ENCODE assay signal across 29 cellular contexts in the genomic region with DNA sequence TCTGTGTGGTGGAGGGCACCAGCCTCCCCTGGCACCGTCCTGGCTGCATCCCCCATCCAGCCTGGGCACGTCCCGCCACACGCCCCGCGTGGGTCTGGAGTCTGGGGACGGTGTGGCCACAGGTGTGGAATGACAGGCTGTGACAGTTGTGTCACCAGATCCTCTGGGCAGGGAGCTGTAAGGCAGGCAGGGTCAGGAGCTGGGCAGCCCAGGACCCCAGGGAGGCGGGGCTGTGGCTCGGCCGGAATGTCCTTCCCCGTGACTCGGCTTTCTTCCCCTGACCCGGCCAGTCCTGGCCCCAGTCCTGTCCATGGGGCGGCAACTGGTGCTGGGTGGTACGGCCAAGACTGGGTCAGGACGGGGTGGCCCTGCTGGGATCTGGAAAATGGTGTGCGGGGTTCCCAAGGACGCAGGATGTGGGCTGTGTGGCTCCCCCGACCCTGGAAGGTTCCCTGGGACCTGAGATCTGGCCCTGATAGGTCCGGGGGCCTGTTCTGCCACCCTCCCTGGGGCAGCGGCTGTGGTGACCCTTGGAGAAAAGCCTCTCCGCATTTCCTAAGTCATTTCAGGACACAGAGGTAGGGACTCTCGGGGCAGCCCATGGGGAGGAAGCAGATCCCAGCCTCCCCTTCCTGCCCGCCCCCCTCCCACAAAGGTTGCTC. TPM values are rescaled to one million over a fixed set of nuclear protein-coding genes. Genes with fewer than 3 reads are reported as not detected.
DNase-seq lines count a peak whose midpoint lies in the region; ATAC-seq and TF ChIP-seq lines count a peak whose summit lies in the region.
"Had no signal": no experiment of that assay in that cellular context is flagged by ENCODE, and none has a peak within 500 bp of the region (broad histone marks: within the 10 kb centered on the region; RNA-seq: fewer than 3 reads in every experiment).

No MANE protein-coding gene starts in this region.

- intact Hi-C loops in spleen (cut with DNase I; ENCODE audit: low total_unique reads) = no loop called here
- intact Hi-C loops in vagina (cut with DNase I) = no loop called here
- intact Hi-C loops in PC-3 (cut with micrococcal nuclease) = no loop called here

- H3K4me3 ChIP-seq in cardiac muscle cell = no peak overlapping the region
- no peak overlapping the region for H3K4me3 ChIP-seq in mesodermal cell (ENCODE audit: extremely low read depth, insufficient read depth, low read length, poor library complexity, severe bottlenecking)
- H3K4me3 ChIP-seq in spleen = no peak overlapping the region
- no peak overlapping the region for H3K4me3 ChIP-seq in vagina
- no peak overlapping the region for H3K4me3 ChIP-seq in PC-3 (ENCODE audit: low read length)
- H3K4me3 ChIP-seq: breast epithelium, gastroesophageal sphincter, lung, thyroid gland had no signal

- no peaks in the 10 kb centered on the region for H3K9me3 Mint-ChIP-seq in activated naive CD8-positive, alpha-beta T cell treated with anti-CD3 and anti-CD28 coated beads, Interleukin-2, amount 10 ng/mL, durations not matched to agents 7 days and 5 days
- no peaks in the 10 kb centered on the region for H3K9me3 Mint-ChIP-seq in activated naive CD8-positive, alpha-beta T cell treated with anti-CD3 and anti-CD28 coated beads, Interleukin-2, amount 50 U/mL, for 24 hours
- H3K9me3 Mint-ChIP-seq: CD4-positive, CD25-positive, alpha-beta regulatory T cell; HFFc6 had no signal

- no peak for ATAC-seq in activated naive CD8-positive, alpha-beta T cell treated with anti-CD3 and anti-CD28 coated beads, Interleukin-2, amount 10 ng/mL, durations not matched to agents 7 days and 5 days (ENCODE audit: low read depth)
- no peak for ATAC-seq in activated naive CD8-positive, alpha-beta T cell treated with anti-CD3 and anti-CD28 coated beads, Interleukin-2, amount 50 U/mL, for 24 hours
- ATAC-seq in PC-3 = no peak
- ATAC-seq in HG02852 (IDR thresholded peaks at IDR 0.05; ENCODE audit: unreplicated experiment) = no peak
- ATAC-seq: gastroesophageal sphincter had no signal

- peak; percentile 27 for DNase-seq in activated naive CD8-positive, alpha-beta T cell treated with anti-CD3 and anti-CD28 coated beads, Interleukin-2, amount 10 ng/mL, durations not matched to agents 7 days and 5 days
- DNase-seq in activated naive CD8-positive, alpha-beta T cell treated with anti-CD3 and anti-CD28 coated beads, Interleukin-2, amount 50 U/mL, for 24 hours = no peak
- DNase-seq in cardiac muscle cell (ENCODE audit: low read depth in 1 of 2, low spot score in 1 of 2) (peak in 1 of 2 donors; percentile 70), spleen (peak; percentile 77), vagina (ENCODE audit: extremely low spot score in 2 of 2) (no peak), PC-3 (no peak)
- DNase-seq: activated T-cell treated with anti-CD3 and anti-CD28 coated beads, Interleukin-2, amount 50 U/mL, for 1 hour; amygdala; CD4-positive, CD25-positive, alpha-beta regulatory T cell; cortex of kidney; HFFc6; hypothalamus; KG1; MM.1S; NCI-H1417; NCI-H2081 treated with DMSO at 0.1 percent for 48 hours; occipital lobe; OCI-M1; SIG-M5; stimulated activated CD4-positive, alpha-beta T cell treated with anti-CD3 and anti-CD28 coated beads, Interleukin-12 subunit alpha, Interleukin-12 subunit beta, amount 100 ng/mL, for 4 hours; stimulated activated CD4-positive, alpha-beta T cell treated with anti-CD3 and anti-CD28 coated beads, Interleukin-4, amount 100 ng/mL, for 4 hours; stimulated activated naive CD4-positive, alpha-beta T cell; thyroid gland had no signal

- H3K4me1 Mint-ChIP-seq in activated naive CD8-positive, alpha-beta T cell treated with anti-CD3 and anti-CD28 coated beads, Interleukin-2, amount 10 ng/mL, durations not matched to agents 7 days and 5 days = peaks cover 8% of the 10 kb centered on the region
- H3K4me1 Mint-ChIP-seq in activated naive CD8-positive, alpha-beta T cell treated with anti-CD3 and anti-CD28 coated beads, Interleukin-2, amount 50 U/mL, for 24 hours = peaks cover 10% of the 10 kb centered on the region

- H3K4me1 ChIP-seq in cardiac muscle cell (ENCODE audit: low read depth) (peaks cover 17% of the 10 kb centered on the region), mesodermal cell (ENCODE audit: control insufficient read depth, insufficient read depth, low read length, poor library complexity, severe bottlenecking) (peaks cover 23% of the 10 kb centered on the region), spleen (peaks cover 14 to 88% (median 30%) of the 10 kb centered on the region in 6 donors), vagina (peaks cover 15% of the 10 kb centered on the region), PC-3 (ENCODE audit: insufficient read depth, low read length) (peaks cover 11% of the 10 kb centered on the region)

- whole genome bisulfite sequencing in mesodermal cell (ENCODE audit: insufficient coverage in 2 of 2), 2 experiments = 69 to 78% methylated on average over 16 to 20 of the region's 24 CpGs
- WGBS in spleen, 5 donors = 68 to 91% (median 84%) methylated on average over 19 to 24 of the region's 24 CpGs

- no peak for TF ChIP-seq POLR2A in spleen (IDR thresholded peaks at IDR 0.05)
- no peak for TF ChIP-seq POLR2A in vagina (IDR thresholded peaks at IDR 0.05)

- peaks cover 23% of the 10 kb centered on the region for H3K79me2 ChIP-seq in PC-3 (ENCODE audit: low read length)

- H3K36me3 Mint-ChIP-seq in activated naive CD8-positive, alpha-beta T cell treated with anti-CD3 and anti-CD28 coated beads, Interleukin-2, amount 10 ng/mL, durations not matched to agents 7 days and 5 days = peaks cover 3% of the 10 kb centered on the region
- no peaks in the 10 kb centered on the region for H3K36me3 Mint-ChIP-seq in activated naive CD8-positive, alpha-beta T cell treated with anti-CD3 and anti-CD28 coated beads, Interleukin-2, amount 50 U/mL, for 24 hours (ENCODE audit: low read depth)
- H3K36me3 Mint-ChIP-seq: CD4-positive, CD25-positive, alpha-beta regulatory T cell had no signal

- H3K9me3 ChIP-seq in cardiac muscle cell (ENCODE audit: low read depth) = no peaks in the 10 kb centered on the region
- no peaks in the 10 kb centered on the region for H3K9me3 ChIP-seq in mesodermal cell (ENCODE audit: control insufficient read depth, low read length)
- H3K9me3 ChIP-seq in spleen = no peaks in the 10 kb centered on the region
- H3K9me3 ChIP-seq in vagina = no peaks in the 10 kb centered on the region
- H3K9me3 ChIP-seq in PC-3 (ENCODE audit: low read length) = no peaks in the 10 kb centered on the region
- H3K9me3 ChIP-seq: breast epithelium, gastroesophageal sphincter, thyroid gland had no signal

- no peak overlapping the region for H3K9ac ChIP-seq in PC-3 (ENCODE audit: low read length)

- no peak overlapping the region for H2AFZ ChIP-seq in PC-3 (ENCODE audit: low read length)

- no peaks in the 10 kb centered on the region for H3K9me2 ChIP-seq in PC-3 (replicated peaks; ENCODE audit: low read length)

- H3K27ac ChIP-seq in cardiac muscle cell = peak overlapping the region; percentile 75
- H3K27ac ChIP-seq in mesodermal cell (ENCODE audit: low read depth, low read length, severe bottlenecking) = peak overlapping the region; percentile 66
- H3K27ac ChIP-seq in spleen = peak overlapping the region in 2 of 8 donors; percentile 99 to 100
- no peak overlapping the region for H3K27ac ChIP-seq in vagina
- no peak overlapping the region for H3K27ac ChIP-seq in PC-3 (ENCODE audit: low read length)
- H3K27ac ChIP-seq: 22Rv1, gastroesophageal sphincter, thyroid gland had no signal

- no peak overlapping the region for H3K27ac Mint-ChIP-seq in activated naive CD8-positive, alpha-beta T cell treated with anti-CD3 and anti-CD28 coated beads, Interleukin-2, amount 10 ng/mL, durations not matched to agents 7 days and 5 days
- no peak overlapping the region for H3K27ac Mint-ChIP-seq in activated naive CD8-positive, alpha-beta T cell treated with anti-CD3 and anti-CD28 coated beads, Interleukin-2, amount 50 U/mL, for 24 hours
- H3K27ac Mint-ChIP-seq: HFFc6 had no signal

- H4K20me1 ChIP-seq in PC-3 (ENCODE audit: low read length) = peaks cover 13% of the 10 kb centered on the region; the same call in 1 of the 2 replicates

- CTCF ChIA-PET in PC-3 (lab: Charles Lee) = no interaction called here

- H3K4me3 Mint-ChIP-seq in activated naive CD8-positive, alpha-beta T cell treated with anti-CD3 and anti-CD28 coated beads, Interleukin-2, amount 10 ng/mL, durations not matched to agents 7 days and 5 days = peak overlapping the region; percentile 25
- H3K4me3 Mint-ChIP-seq in activated naive CD8-positive, alpha-beta T cell treated with anti-CD3 and anti-CD28 coated beads, Interleukin-2, amount 50 U/mL, for 24 hours = no peak overlapping the region
- H3K4me3 Mint-ChIP-seq: HFFc6 had no signal

- BruUV-seq in PC-3 (replicated peaks; lab: Mats Ljungman, UMichigan) = no TSS peak

- peaks cover 2% of the 10 kb centered on the region for H3K27me3 Mint-ChIP-seq in activated naive CD8-positive, alpha-beta T cell treated with anti-CD3 and anti-CD28 coated beads, Interleukin-2, amount 10 ng/mL, durations not matched to agents 7 days and 5 days
- H3K27me3 Mint-ChIP-seq in activated naive CD8-positive, alpha-beta T cell treated with anti-CD3 and anti-CD28 coated beads, Interleukin-2, amount 50 U/mL, for 24 hours = peaks cover 2% of the 10 kb centered on the region
- H3K27me3 Mint-ChIP-seq: CD4-positive, CD25-positive, alpha-beta regulatory T cell had no signal

- H3K36me3 ChIP-seq in cardiac muscle cell = no peaks in the 10 kb centered on the region
- H3K36me3 ChIP-seq in mesodermal cell (ENCODE audit: control insufficient read depth, insufficient read depth, low read length) = no peaks in the 10 kb centered on the region
- no peaks in the 10 kb centered on the region for H3K36me3 ChIP-seq in spleen
- no peaks in the 10 kb centered on the region for H3K36me3 ChIP-seq in vagina
- no peaks in the 10 kb centered on the region for H3K36me3 ChIP-seq in PC-3 (ENCODE audit: low read depth, low read length)
- H3K36me3 ChIP-seq: breast epithelium, gastroesophageal sphincter, thyroid gland had no signal

- no peak overlapping the region for H3K4me2 ChIP-seq in PC-3 (ENCODE audit: low read length)

- H3K27me3 ChIP-seq in cardiac muscle cell = no peaks in the 10 kb centered on the region
- no peaks in the 10 kb centered on the region for H3K27me3 ChIP-seq in spleen (replicated peaks in 1 of 7)
- no peaks in the 10 kb centered on the region for H3K27me3 ChIP-seq in vagina
- no peaks in the 10 kb centered on the region for H3K27me3 ChIP-seq in PC-3 (ENCODE audit: low read length)
- H3K27me3 ChIP-seq: gastroesophageal sphincter, thyroid gland had no signal

- TF ChIP-seq CTCF in cardiac muscle cell (IDR thresholded peaks at IDR 0.05; ENCODE audit: low read depth, low read length) (no peak), spleen (IDR thresholded peaks at IDR 0.05 in 8 of 11, conservative IDR thresholded peaks at IDR 0.05 in 3 of 11) (no peak), vagina (IDR thresholded peaks at IDR 0.05) (no peak), PC-3 (conservative IDR thresholded peaks at IDR 0.05; ENCODE audit: low read depth, low read length) (no peak)

- no peaks in the 10 kb centered on the region for H3F3A ChIP-seq in PC-3 (ENCODE audit: low read length, unreplicated experiment)

- POLR2A ChIA-PET in activated naive CD8-positive, alpha-beta T cell treated with anti-CD3 and anti-CD28 coated beads, Interleukin-2, amount 10 ng/mL, durations not matched to agents 7 days and 5 days (lab: Charles Lee) = no interaction called here
- POLR2A ChIA-PET in PC-3 (lab: Charles Lee; ENCODE audit: unreplicated experiment) = no interaction called here

RNA-seq across cellular contexts. Expression of a gene that starts 3.3 kb away (rescaled TPM):
- total RNA-seq in activated naive CD8-positive, alpha-beta T cell treated with anti-CD3 and anti-CD28 coated beads, Interleukin-2, amount 10 ng/mL, durations not matched to agents 7 days and 5 days = 100 to 1,000 TPM; 195 to 211 TPM
- total RNA-seq in cardiac muscle cell (313 and 327 TPM in 2 replicates), spleen (100 to 1,000 TPM in 3 of 7 donors, 10 to 100 TPM in 4; 41.7 to 185 (median 91.6) TPM), vagina (21.1 TPM), PC-3 (2014; rRNA removed) (286 and 447 TPM in 2 replicates)
- polyA plus RNA-seq in cardiac muscle cell (55.6 and 63.2 TPM in 2 replicates), spleen (10 to 100 TPM; 11.1 to 28.2 (median 16.5) TPM)
- polyA plus RNA-seq in mesodermal cell (2013, experiment 1 of 2) = 107 TPM
- 93.4 TPM for polyA plus RNA-seq in mesodermal cell (2013, experiment 2 of 2)

RNA-seq across cellular contexts. Expression of a gene that starts 12.9 kb away (rescaled TPM):
- 10 to 100 TPM; 79.5 to 81.7 TPM for total RNA-seq in activated naive CD8-positive, alpha-beta T cell treated with anti-CD3 and anti-CD28 coated beads, Interleukin-2, amount 10 ng/mL, durations not matched to agents 7 days and 5 days
- 28.3 and 46.2 TPM in 2 replicates for total RNA-seq in cardiac muscle cell
- 53.5 and 56.0 TPM in 2 replicates for polyA plus RNA-seq in cardiac muscle cell
- 28.8 TPM for polyA plus RNA-seq in mesodermal cell (2013, experiment 1 of 2)
- polyA plus RNA-seq in mesodermal cell (2013, experiment 2 of 2) = 22.8 TPM
- 10 to 100 TPM; 28.8 to 59.6 (median 43.6) TPM for total RNA-seq in spleen
- polyA plus RNA-seq in spleen = 100 to 1,000 TPM in 1 of 3 donors, 10 to 100 TPM in 2; 82.4 to 164 (median 83.0) TPM
- total RNA-seq in vagina = 26.5 TPM
- 35.0 and 36.6 TPM in 2 replicates for total RNA-seq in PC-3 (2014; rRNA removed)

RNA-seq across cellular contexts. Expression of a gene that starts 48.0 kb away (rescaled TPM):
- total RNA-seq in activated naive CD8-positive, alpha-beta T cell treated with anti-CD3 and anti-CD28 coated beads, Interleukin-2, amount 10 ng/mL, durations not matched to agents 7 days and 5 days = 100 to 1,000 TPM; 135 to 140 TPM
- total RNA-seq in cardiac muscle cell (40.3 and 53.1 TPM in 2 replicates), spleen (100 to 1,000 TPM in 5 of 7 donors, 10 to 100 TPM in 2; 74.3 to 216 (median 160) TPM), vagina (67.8 TPM), PC-3 (2014; rRNA removed) (58.6 and 73.5 TPM in 2 replicates)
- polyA plus RNA-seq in cardiac muscle cell (106 and 134 TPM in 2 replicates), spleen (100 to 1,000 TPM in 1 of 3 donors, 10 to 100 TPM in 2; 46.5 to 122 (median 67.2) TPM)
- 108 TPM for polyA plus RNA-seq in mesodermal cell (2013, experiment 1 of 2)
- 105 TPM for polyA plus RNA-seq in mesodermal cell (2013, experiment 2 of 2)

Comparison
In these comparisons a context has a peak if more than half of its experiments do, and no peak if none do; other contexts are left out.
1. DNase-seq: peak in activated naive CD8-positive, alpha-beta T cell treated with anti-CD3 and anti-CD28 coated beads, Interleukin-2, amount 10 ng/mL, durations not matched to agents 7 days and 5 days (single experiment) and spleen (single experiment); none in activated naive CD8-positive, alpha-beta T cell treated with anti-CD3 and anti-CD28 coated beads, Interleukin-2, amount 50 U/mL, for 24 hours (single experiment), vagina (0 of 2) and PC-3 (single experiment).
2. H3K27ac ChIP-seq: peak in cardiac muscle cell (single experiment) and mesodermal cell (single experiment); none in vagina (single experiment) and PC-3 (single experiment).